In the genomic region with DNA sequence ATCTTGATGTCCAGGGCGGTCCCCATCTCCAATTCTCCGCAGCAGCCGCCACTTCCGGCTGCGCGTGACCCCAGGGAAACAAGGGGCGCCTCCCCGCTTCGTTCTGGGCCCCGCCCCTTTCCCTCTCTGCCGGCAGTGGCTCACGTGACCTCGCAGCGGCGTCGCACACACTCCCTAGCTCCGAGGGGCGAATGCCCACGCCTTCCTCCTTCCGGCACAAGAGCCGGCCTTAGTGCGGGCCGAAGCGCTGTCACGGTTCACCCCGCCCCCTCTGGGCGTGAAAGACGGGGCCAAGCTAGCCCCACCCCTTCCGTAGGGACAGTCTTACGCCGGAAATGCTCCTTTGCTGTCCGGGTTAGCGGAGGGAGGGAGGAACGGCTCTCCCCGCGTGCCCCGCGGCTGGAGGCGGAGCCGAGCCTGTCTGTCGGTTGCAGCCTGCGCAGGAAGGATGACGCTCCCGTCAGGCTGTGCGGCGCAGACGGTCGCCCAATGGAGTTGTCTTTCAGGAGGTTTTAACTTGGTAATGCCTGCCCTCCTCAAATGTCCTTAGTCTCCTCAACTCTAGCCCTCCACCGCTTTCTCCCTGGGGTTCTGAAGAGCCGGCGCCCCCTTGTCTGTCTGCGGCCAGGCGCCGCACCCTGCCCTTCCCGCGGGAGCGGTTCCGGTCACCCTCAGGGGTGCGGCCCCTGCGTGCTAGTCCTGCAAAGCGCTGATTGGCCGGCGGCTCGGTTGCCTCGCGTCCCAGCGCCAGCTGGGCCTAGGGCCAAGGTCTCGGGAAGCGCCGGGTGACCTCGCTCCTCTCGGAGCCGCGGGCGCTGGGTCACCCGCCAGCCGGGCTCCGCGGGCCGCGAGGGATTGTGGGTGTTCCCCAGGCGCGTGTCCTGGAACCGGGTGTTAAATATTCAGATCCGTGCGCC, we compare ENCODE assay signal across 8 cellular contexts. TPM values are rescaled to one million over a fixed set of nuclear protein-coding genes. Genes with fewer than 3 reads are reported as not detected.
DNase-seq lines count a peak whose midpoint lies in the region; ATAC-seq, FAIRE-seq and TF ChIP-seq lines count a peak whose summit lies in the region.

TSS of gene VPS26C (minus strand) at position 66 of the 917 bp plus-strand sequence. CDS start at position 26, 40 bp downstream.

- peak within 1 kb of the TSS; percentile 93 for H3K4me3 Mint-ChIP-seq in activated naive CD8-positive, alpha-beta T cell treated with anti-CD3 and anti-CD28 coated beads, Interleukin-2, amount 50 U/mL, for 24 hours

- no peaks in the 10 kb centered on the region for H3K27me3 Mint-ChIP-seq in activated naive CD8-positive, alpha-beta T cell treated with anti-CD3 and anti-CD28 coated beads, Interleukin-2, amount 50 U/mL, for 24 hours

- no peaks in the 10 kb centered on the region for H3K9me3 ChIP-seq in pancreas
- H3K9me3 ChIP-seq in tibial artery: no peaks in the 10 kb centered on the region

- peaks cover 44% of the 10 kb centered on the region for H3K4me1 Mint-ChIP-seq in activated naive CD8-positive, alpha-beta T cell treated with anti-CD3 and anti-CD28 coated beads, Interleukin-2, amount 50 U/mL, for 24 hours

- peak within 1 kb of the TSS; percentile 98 for H3K27ac Mint-ChIP-seq in activated naive CD8-positive, alpha-beta T cell treated with anti-CD3 and anti-CD28 coated beads, Interleukin-2, amount 50 U/mL, for 24 hours

- intact Hi-C loops in Right ventricle myocardium superior (cut with DNase I): loop anchor here (2.0 to 10.0 kb wide), 2 partner anchors 99 to 187 kb away; partner anchors contain the start of gene DYRK1A
- intact Hi-C loops in pancreas (cut with DNase I): loop anchor here in 2 of 3 donors (5.0 to 10.0 kb wide), 2 partner anchors 97 to 100 kb away; partner anchors contain the start of gene DYRK1A (in 2 of the 2)
- intact Hi-C loops in tibial artery (cut with DNase I; ENCODE audit: low total_unique reads): loop anchor here (2.0 to 10.0 kb wide), 3 partner anchors 67 to 195 kb away; partner anchors contain the start of genes DYRK1A, PIGP and TTC3

- H3K27ac ChIP-seq in pancreas (peak within 1 kb of the TSS; percentile 93 to 99 (median 98)), tibial artery (peak within 1 kb of the TSS; percentile 95 to 98)

- H3K4me3 ChIP-seq in GM12865 (ENCODE audit: low read depth, low read length) (peak within 1 kb of the TSS; percentile 92), pancreas (peak within 1 kb of the TSS; percentile 80 to 90 (median 84)), tibial artery (peak within 1 kb of the TSS; percentile 83 to 99)

- 0% methylated on average over 73 to 86 of the region's 86 CpGs for WGBS in pancreas, 2 donors

- DNase-seq in GM12865 (ENCODE audit: low read depth) (peak; percentile 100), NCI-H1417 treated with DMSO at 0.1 percent for 48 hours (lab: John Stamatoyannopoulos, UW) (peak; percentile 98), SW480 (ENCODE audit: low spot score) (peak; percentile 100), Right ventricle myocardium superior (peak; percentile 99), pancreas (peak; percentile 95 to 99 (median 99)), tibial artery (peak; percentile 98 to 100)
- DNase-seq in activated naive CD8-positive, alpha-beta T cell treated with anti-CD3 and anti-CD28 coated beads, Interleukin-2, amount 50 U/mL, for 24 hours: peak; percentile 98

- no peaks in the 10 kb centered on the region for H3K36me3 ChIP-seq in pancreas
- no peaks in the 10 kb centered on the region for H3K36me3 ChIP-seq in tibial artery

- TF ChIP-seq CTCF in GM12865 (IDR thresholded peaks at IDR 0.05; ENCODE audit: insufficient read depth, low read depth, low read length, missing control alignments) (no peak), pancreas (IDR thresholded peaks at IDR 0.05) (no peak), tibial artery (IDR thresholded peaks at IDR 0.05) (peak in 1 of 2 experiments; percentile 3)

- peak; percentile 93 for ATAC-seq in HG02763 (IDR thresholded peaks at IDR 0.05; ENCODE audit: unreplicated experiment)
- ATAC-seq in activated naive CD8-positive, alpha-beta T cell treated with anti-CD3 and anti-CD28 coated beads, Interleukin-2, amount 50 U/mL, for 24 hours: peak; percentile 96
- peak; percentile 95 for ATAC-seq in Right ventricle myocardium superior (ENCODE audit: poor library complexity)
- peak; percentile 89 to 96 (median 92) for ATAC-seq in pancreas

- H3K27me3 ChIP-seq in pancreas (no peaks in the 10 kb centered on the region), tibial artery (no peaks in the 10 kb centered on the region)

- H3K4me1 ChIP-seq in pancreas (peaks cover 0 to 26% (median 8%) of the 10 kb centered on the region in 3 donors), tibial artery (peaks cover 0 to 30% (median 17%) of the 10 kb centered on the region in 4 donors)

- peak; percentile 93 for FAIRE-seq in pancreas (lab: Jason Lieb, UNC)

- H3K36me3 Mint-ChIP-seq in activated naive CD8-positive, alpha-beta T cell treated with anti-CD3 and anti-CD28 coated beads, Interleukin-2, amount 50 U/mL, for 24 hours (ENCODE audit: low read depth): peaks cover 11% of the 10 kb centered on the region

- no peaks in the 10 kb centered on the region for H3K9me3 Mint-ChIP-seq in activated naive CD8-positive, alpha-beta T cell treated with anti-CD3 and anti-CD28 coated beads, Interleukin-2, amount 50 U/mL, for 24 hours

RNA-seq across cellular contexts. Expression of gene VPS26C, which starts in this region (rescaled TPM):
- total RNA-seq in Right ventricle myocardium superior (43.9 TPM), pancreas (10 to 100 TPM; 15.7 to 29.9 (median 22.4) TPM)
- polyA plus RNA-seq in pancreas: 10 to 100 TPM in 1 of 2 donors, 1 to 10 TPM in 1; 8.5 to 12.2 TPM

Comparison
In these comparisons a context has a peak if more than half of its experiments do, and no peak if none do; other contexts are left out.
1. Peak in every context shown above with its lines: DNase-seq, ATAC-seq, H3K4me3 ChIP-seq and H3K27ac ChIP-seq.